ENCODE assay signal across 1 cellular context in the genomic region with DNA sequence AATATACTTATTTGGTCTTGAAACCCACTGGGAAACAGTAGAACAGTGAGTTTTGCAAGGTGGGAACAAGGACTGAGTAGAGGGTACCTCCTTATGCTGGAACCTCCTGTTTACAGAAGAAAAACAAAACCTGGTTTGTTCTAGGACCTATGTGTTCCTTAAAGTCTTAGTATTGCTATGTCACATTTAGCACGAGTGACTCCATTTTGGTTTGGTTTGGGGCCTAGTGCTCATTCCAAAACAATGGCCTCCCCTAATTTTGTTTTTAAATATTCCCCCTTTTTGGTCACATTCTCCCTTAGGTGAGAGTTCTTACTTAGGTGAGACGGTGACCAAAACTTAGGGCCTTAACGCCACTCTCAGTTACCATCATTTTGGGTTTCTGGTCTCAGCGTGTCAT.
TF ChIP-seq lines count a peak whose summit lies in the region.

No MANE protein-coding gene starts in this region.

TF ChIP-seq in K562, 482 proteins besides CTCF, POLR2A, EP300 and RAD21 (continued from another document and continues in another):
- no peak for TF ChIP-seq NONO (IDR thresholded peaks at IDR 0.05; ENCODE audit: low read depth in 2 of 2, low read length in 1 of 2)
- TF ChIP-seq, protein P1, sequence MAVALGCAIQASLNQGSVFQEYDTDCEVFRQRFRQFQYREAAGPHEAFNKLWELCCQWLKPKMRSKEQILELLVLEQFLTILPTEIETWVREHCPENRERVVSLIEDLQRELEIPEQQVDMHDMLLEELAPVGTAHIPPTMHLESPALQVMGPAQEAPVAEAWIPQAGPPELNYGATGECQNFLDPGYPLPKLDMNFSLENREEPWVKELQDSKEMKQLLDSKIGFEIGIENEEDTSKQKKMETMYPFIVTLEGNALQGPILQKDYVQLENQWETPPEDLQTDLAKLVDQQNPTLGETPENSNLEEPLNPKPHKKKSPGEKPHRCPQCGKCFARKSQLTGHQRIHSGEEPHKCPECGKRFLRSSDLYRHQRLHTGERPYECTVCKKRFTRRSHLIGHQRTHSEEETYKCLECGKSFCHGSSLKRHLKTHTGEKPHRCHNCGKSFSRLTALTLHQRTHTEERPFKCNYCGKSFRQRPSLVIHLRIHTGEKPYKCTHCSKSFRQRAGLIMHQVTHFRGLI (CRISPR knock-in tag; IDR thresholded peaks at IDR 0.05) = peak; percentile 85
- TF ChIP-seq FOXK2 (conservative IDR thresholded peaks at IDR 0.05 in 1 of 2, IDR thresholded peaks at IDR 0.05 in 1 of 2; ENCODE audit: low read depth in 2 of 2) = no peak
- TF ChIP-seq L3MBTL2 (IDR thresholded peaks at IDR 0.05) = no peak
- no peak for TF ChIP-seq CBX5 (IDR thresholded peaks at IDR 0.05; ENCODE audit: borderline replicate concordance, low read depth)
- peak; percentile 80; the same call in 1 of the 2 replicates for TF ChIP-seq NFXL1 (CRISPR knock-in tag; IDR thresholded peaks at IDR 0.05)
- TF ChIP-seq ZBTB8A (IDR thresholded peaks at IDR 0.05; ENCODE audit: partially characterized antibody) = no peak
- no peak for TF ChIP-seq FOXA1 (IDR thresholded peaks at IDR 0.05; ENCODE audit: borderline replicate concordance)
- TF ChIP-seq CUX1 (CRISPR knock-in tag; IDR thresholded peaks at IDR 0.05) = peak; percentile 68; the same call in 1 of the 2 replicates
- no peak for TF ChIP-seq GTF2E2 (tag; IDR thresholded peaks at IDR 0.05)
- no peak for TF ChIP-seq STAT6 (CRISPR knock-in tag; IDR thresholded peaks at IDR 0.05)
- TF ChIP-seq ZNF354B (CRISPR knock-in tag; IDR thresholded peaks at IDR 0.05) = peak; percentile 61
- TF ChIP-seq MBD1 (CRISPR knock-in tag; IDR thresholded peaks at IDR 0.05) = 0 out of 2 replicates have a peak, but pooled peaks have one; percentile 26
- TF ChIP-seq TEAD4 (IDR thresholded peaks at IDR 0.05; ENCODE audit: low read length) = no peak
- TF ChIP-seq TEAD4 (CRISPR knock-in tag; IDR thresholded peaks at IDR 0.05; ENCODE audit: borderline replicate concordance) = no peak
- no peak for TF ChIP-seq POLR2B (IDR thresholded peaks at IDR 0.05; ENCODE audit: low read depth, partially characterized antibody)
- no peak for TF ChIP-seq THRA (IDR thresholded peaks at IDR 0.05)
- TF ChIP-seq, protein P2, sequence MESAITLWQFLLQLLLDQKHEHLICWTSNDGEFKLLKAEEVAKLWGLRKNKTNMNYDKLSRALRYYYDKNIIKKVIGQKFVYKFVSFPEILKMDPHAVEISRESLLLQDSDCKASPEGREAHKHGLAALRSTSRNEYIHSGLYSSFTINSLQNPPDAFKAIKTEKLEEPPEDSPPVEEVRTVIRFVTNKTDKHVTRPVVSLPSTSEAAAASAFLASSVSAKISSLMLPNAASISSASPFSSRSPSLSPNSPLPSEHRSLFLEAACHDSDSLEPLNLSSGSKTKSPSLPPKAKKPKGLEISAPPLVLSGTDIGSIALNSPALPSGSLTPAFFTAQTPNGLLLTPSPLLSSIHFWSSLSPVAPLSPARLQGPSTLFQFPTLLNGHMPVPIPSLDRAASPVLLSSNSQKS (CRISPR knock-in tag; IDR thresholded peaks at IDR 0.05) = no peak
- no peak for TF ChIP-seq DLX4 (CRISPR knock-in tag; IDR thresholded peaks at IDR 0.05)
- no peak for TF ChIP-seq KLF10 (CRISPR knock-in tag; IDR thresholded peaks at IDR 0.05)
- TF ChIP-seq KDM1A (IDR thresholded peaks at IDR 0.05) = no peak
- no peak for TF ChIP-seq NCOA2 (IDR thresholded peaks at IDR 0.05; ENCODE audit: partially characterized antibody in 2 of 2)
- no peak for TF ChIP-seq HOXB6 (CRISPR knock-in tag; IDR thresholded peaks at IDR 0.05; ENCODE audit: borderline replicate concordance)
- TF ChIP-seq, protein P3, sequence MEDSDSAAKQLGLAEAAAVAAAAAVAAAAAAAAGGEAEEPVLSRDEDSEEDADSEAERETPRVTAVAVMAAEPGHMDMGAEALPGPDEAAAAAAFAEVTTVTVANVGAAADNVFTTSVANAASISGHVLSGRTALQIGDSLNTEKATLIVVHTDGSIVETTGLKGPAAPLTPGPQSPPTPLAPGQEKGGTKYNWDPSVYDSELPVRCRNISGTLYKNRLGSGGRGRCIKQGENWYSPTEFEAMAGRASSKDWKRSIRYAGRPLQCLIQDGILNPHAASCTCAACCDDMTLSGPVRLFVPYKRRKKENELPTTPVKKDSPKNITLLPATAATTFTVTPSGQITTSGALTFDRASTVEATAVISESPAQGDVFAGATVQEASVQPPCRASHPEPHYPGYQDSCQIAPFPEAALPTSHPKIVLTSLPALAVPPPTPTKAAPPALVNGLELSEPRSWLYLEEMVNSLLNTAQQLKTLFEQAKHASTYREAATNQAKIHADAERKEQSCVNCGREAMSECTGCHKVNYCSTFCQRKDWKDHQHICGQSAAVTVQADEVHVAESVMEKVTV (CRISPR knock-in tag; IDR thresholded peaks at IDR 0.05) = no peak
- TF ChIP-seq, protein P4, sequence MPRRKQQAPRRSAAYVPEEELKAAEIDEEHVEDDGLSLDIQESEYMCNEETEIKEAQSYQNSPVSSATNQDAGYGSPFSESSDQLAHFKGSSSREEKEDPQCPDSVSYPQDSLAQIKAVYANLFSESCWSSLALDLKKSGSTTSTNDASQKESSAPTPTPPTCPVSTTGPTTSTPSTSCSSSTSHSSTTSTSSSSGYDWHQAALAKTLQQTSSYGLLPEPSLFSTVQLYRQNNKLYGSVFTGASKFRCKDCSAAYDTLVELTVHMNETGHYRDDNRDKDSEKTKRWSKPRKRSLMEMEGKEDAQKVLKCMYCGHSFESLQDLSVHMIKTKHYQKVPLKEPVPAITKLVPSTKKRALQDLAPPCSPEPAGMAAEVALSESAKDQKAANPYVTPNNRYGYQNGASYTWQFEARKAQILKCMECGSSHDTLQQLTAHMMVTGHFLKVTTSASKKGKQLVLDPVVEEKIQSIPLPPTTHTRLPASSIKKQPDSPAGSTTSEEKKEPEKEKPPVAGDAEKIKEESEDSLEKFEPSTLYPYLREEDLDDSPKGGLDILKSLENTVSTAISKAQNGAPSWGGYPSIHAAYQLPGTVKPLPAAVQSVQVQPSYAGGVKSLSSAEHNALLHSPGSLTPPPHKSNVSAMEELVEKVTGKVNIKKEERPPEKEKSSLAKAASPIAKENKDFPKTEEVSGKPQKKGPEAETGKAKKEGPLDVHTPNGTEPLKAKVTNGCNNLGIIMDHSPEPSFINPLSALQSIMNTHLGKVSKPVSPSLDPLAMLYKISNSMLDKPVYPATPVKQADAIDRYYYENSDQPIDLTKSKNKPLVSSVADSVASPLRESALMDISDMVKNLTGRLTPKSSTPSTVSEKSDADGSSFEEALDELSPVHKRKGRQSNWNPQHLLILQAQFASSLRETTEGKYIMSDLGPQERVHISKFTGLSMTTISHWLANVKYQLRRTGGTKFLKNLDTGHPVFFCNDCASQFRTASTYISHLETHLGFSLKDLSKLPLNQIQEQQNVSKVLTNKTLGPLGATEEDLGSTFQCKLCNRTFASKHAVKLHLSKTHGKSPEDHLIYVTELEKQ (CRISPR knock-in tag; IDR thresholded peaks at IDR 0.05) = peak; percentile 84
- TF ChIP-seq ZBTB34 (CRISPR knock-in tag; IDR thresholded peaks at IDR 0.05) = 0 out of 2 replicates have a peak, but pooled peaks have one; percentile 42
- no peak for TF ChIP-seq BHLHE40 (IDR thresholded peaks at IDR 0.05; ENCODE audit: low read length)
- TF ChIP-seq PTBP1 (IDR thresholded peaks at IDR 0.05; ENCODE audit: low read depth, low read length) = no peak
- TF ChIP-seq NR2C1 (IDR thresholded peaks at IDR 0.05) = no peak
- TF ChIP-seq NR2C1 (tag; IDR thresholded peaks at IDR 0.05) = peak; percentile 88
- TF ChIP-seq ADNP (tag; IDR thresholded peaks at IDR 0.05) = no peak
- TF ChIP-seq ID3 (CRISPR knock-in tag; IDR thresholded peaks at IDR 0.05) = peak; percentile 71; the same call in 1 of the 2 replicates
- TF ChIP-seq ID3 (tag; IDR thresholded peaks at IDR 0.05) = peak; percentile 96
- peak; percentile 81 for TF ChIP-seq ZNF239 (CRISPR knock-in tag; IDR thresholded peaks at IDR 0.05)
